ENCODE assay signal across 12 cellular contexts in genomic region chr18:70182548-70182947, GRCh38.
"Had no signal": no experiment of that assay in that cellular context is flagged by ENCODE, and none has a peak within 500 bp of the region (broad histone marks: within the 10 kb centered on the region; RNA-seq: fewer than 3 reads in every experiment).

No MANE protein-coding gene starts in this region.

- H3K4me3 ChIP-seq: ascending aorta, gastrocnemius medialis, lung, ovary, right lobe of liver, thoracic aorta, upper lobe of right lung had no signal

- H3K9me3 ChIP-seq: ascending aorta, gastrocnemius medialis, right lobe of liver, thoracic aorta, upper lobe of right lung had no signal

- DNase-seq: activated CD4-positive, alpha-beta T cell treated with anti-CD3 and anti-CD28 coated beads, Interleukin-2, amount 50 U/mL, for 1 hour; activated naive CD4-positive, alpha-beta T cell; gastrocnemius medialis; islet precursor cell; ovary; right lobe of liver; stimulated activated CD4-positive, alpha-beta T cell treated with anti-CD3 and anti-CD28 coated beads, Interleukin-12 subunit alpha, Interleukin-12 subunit beta, amount 100 ng/mL, for 4 hours; stimulated activated CD4-positive, alpha-beta T cell treated with anti-CD3 and anti-CD28 coated beads, Interleukin-2, amount 100 ng/mL, for 24 hours; upper lobe of right lung had no signal

- H3K4me1 ChIP-seq: right lobe of liver, upper lobe of right lung had no signal

- H3K36me3 ChIP-seq: ovary, thoracic aorta had no signal

- H3K27me3 ChIP-seq: ascending aorta, gastrocnemius medialis, ovary, right lobe of liver, upper lobe of right lung had no signal

- H3K27ac ChIP-seq: ascending aorta, gastrocnemius medialis, ovary, right lobe of liver, upper lobe of right lung had no signal

- ATAC-seq: gastrocnemius medialis, right lobe of liver, upper lobe of right lung had no signal
